1 cellular context compared by ENCODE assay signal in the genomic region with DNA sequence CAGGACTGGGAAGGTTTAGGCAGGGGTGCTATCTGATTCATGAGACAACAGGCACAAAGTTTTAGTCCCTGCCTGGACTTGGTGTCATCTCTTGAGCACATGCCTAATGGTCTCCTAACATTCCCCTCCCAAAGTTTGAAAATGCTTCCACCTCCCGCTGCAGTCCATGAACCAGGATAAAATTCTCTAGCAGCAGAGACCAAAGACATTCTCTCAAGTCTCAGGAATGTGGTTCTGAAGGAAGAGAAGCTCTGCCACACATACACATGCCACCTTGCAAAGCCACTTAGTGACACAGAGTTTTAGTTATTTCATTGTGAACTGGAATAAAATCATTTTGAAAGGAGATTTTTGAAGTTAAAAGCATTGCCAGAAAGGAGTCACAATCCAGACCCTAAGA.
TF ChIP-seq lines count a peak whose summit lies in the region.

No MANE protein-coding gene starts in this region.

TF ChIP-seq in IMR-90, 13 proteins besides CTCF, POLR2A, EP300 and RAD21 (continued from another document):
- TF ChIP-seq MXI1 (IDR thresholded peaks at IDR 0.05; ENCODE audit: borderline replicate concordance, low read depth, low read length) (no peak), CHD1 (IDR thresholded peaks at IDR 0.05; ENCODE audit: low read depth, low read length) (no peak), MAFK (IDR thresholded peaks at IDR 0.05; ENCODE audit: low read depth, low read length) (no peak)
- TF ChIP-seq, protein P1, sequence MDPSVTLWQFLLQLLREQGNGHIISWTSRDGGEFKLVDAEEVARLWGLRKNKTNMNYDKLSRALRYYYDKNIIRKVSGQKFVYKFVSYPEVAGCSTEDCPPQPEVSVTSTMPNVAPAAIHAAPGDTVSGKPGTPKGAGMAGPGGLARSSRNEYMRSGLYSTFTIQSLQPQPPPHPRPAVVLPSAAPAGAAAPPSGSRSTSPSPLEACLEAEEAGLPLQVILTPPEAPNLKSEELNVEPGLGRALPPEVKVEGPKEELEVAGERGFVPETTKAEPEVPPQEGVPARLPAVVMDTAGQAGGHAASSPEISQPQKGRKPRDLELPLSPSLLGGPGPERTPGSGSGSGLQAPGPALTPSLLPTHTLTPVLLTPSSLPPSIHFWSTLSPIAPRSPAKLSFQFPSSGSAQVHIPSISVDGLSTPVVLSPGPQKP (IDR thresholded peaks at IDR 0.05; ENCODE audit: borderline replicate concordance, low read depth, low read length): no peak
